Comparison of ENCODE assay signal across 8 cellular contexts in the genomic region with DNA sequence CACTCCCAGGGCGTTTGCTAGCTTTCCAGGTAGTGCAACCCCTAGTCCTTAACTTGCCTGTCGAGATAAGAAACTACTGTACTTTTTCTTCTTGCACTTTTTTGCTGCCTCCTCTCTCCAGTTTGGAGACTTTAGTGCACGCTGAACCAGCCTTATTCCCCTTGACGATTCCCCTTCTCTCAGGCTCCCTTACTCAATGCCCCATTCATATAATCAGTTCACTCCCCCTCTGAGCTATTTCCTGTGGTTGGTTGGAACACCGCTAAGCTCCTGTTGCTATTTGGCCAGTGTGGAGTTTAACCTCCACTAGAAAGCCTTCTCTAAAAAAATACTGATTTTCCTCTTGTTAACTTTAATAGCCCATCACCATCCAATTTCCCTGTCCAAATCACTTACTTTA. TPM values are rescaled to one million over a fixed set of nuclear protein-coding genes. Genes with fewer than 3 reads are reported as not detected.
DNase-seq lines count a peak whose midpoint lies in the region; ATAC-seq and TF ChIP-seq lines count a peak whose summit lies in the region.

No MANE protein-coding gene starts in this region.

- H3K4me3 Mint-ChIP-seq in T-helper 1 cell treated with Interleukin-12 subunit alpha and Interleukin-12 subunit beta and Interleukin-4 antibody, amounts not matched to agents 30 μg/mL and 1 μg/mL, for 36 hours: peak overlapping the region; percentile 89
- peak overlapping the region; percentile 98 for H3K4me3 Mint-ChIP-seq in endothelial cell (ENCODE audit: unreplicated experiment)
- peak overlapping the region; percentile 86 for H3K4me3 Mint-ChIP-seq in mesothelial cell of epicardium

- no peak for TF ChIP-seq CTCF in endothelial cell (IDR thresholded peaks at IDR 0.05; ENCODE audit: unreplicated experiment)
- no peak for TF ChIP-seq CTCF in mesothelial cell of epicardium (IDR thresholded peaks at IDR 0.05; ENCODE audit: unreplicated experiment)

- peak overlapping the region; percentile 50 for H3K4me3 ChIP-seq in urinary bladder (ENCODE audit: low read depth, low read length)

- peak overlapping the region; percentile 83 for H3K27ac Mint-ChIP-seq in T-helper 1 cell treated with Interleukin-12 subunit alpha and Interleukin-12 subunit beta and Interleukin-4 antibody, amounts not matched to agents 30 μg/mL and 1 μg/mL, for 36 hours
- H3K27ac Mint-ChIP-seq in endothelial cell (ENCODE audit: unreplicated experiment): peak overlapping the region; percentile 89
- peak overlapping the region; percentile 93 for H3K27ac Mint-ChIP-seq in mesothelial cell of epicardium

- no peak for ATAC-seq in GM21576 (IDR thresholded peaks at IDR 0.05; ENCODE audit: unreplicated experiment)

- under 1% methylated on average over 5 of the region's 5 CpGs for WGBS in urinary bladder

- no peaks in the 10 kb centered on the region for H3K36me3 ChIP-seq in urinary bladder (ENCODE audit: insufficient read depth)

- H3K36me3 Mint-ChIP-seq in T-helper 1 cell treated with Interleukin-12 subunit alpha and Interleukin-12 subunit beta and Interleukin-4 antibody, amounts not matched to agents 30 μg/mL and 1 μg/mL, for 36 hours (ENCODE audit: low read depth): peaks cover 11% of the 10 kb centered on the region
- H3K36me3 Mint-ChIP-seq in endothelial cell (ENCODE audit: low read depth, unreplicated experiment) (peaks cover 21% of the 10 kb centered on the region), mesothelial cell of epicardium (peaks cover 4% of the 10 kb centered on the region)

- H3K27me3 Mint-ChIP-seq in T-helper 1 cell treated with Interleukin-12 subunit alpha and Interleukin-12 subunit beta and Interleukin-4 antibody, amounts not matched to agents 30 μg/mL and 1 μg/mL, for 36 hours (ENCODE audit: low read depth): no peaks in the 10 kb centered on the region
- peaks cover 6% of the 10 kb centered on the region for H3K27me3 Mint-ChIP-seq in endothelial cell (ENCODE audit: unreplicated experiment)
- no peaks in the 10 kb centered on the region for H3K27me3 Mint-ChIP-seq in mesothelial cell of epicardium (ENCODE audit: low read depth)

- H3K9me3 Mint-ChIP-seq in T-helper 1 cell treated with Interleukin-12 subunit alpha and Interleukin-12 subunit beta and Interleukin-4 antibody, amounts not matched to agents 30 μg/mL and 1 μg/mL, for 36 hours: no peaks in the 10 kb centered on the region
- H3K9me3 Mint-ChIP-seq in endothelial cell (ENCODE audit: unreplicated experiment) (no peaks in the 10 kb centered on the region), mesothelial cell of epicardium (no peaks in the 10 kb centered on the region)

- DNase-seq in NCI-H1092 treated with DMSO at 0.1 percent for 48 hours (lab: John Stamatoyannopoulos, UW) (peak; percentile 27), NCI-H1092 (lab: John Stamatoyannopoulos, UW) (no peak), LHCN-M2 (ENCODE audit: low read depth) (peak; percentile 52), endothelial cell (ENCODE audit: low spot score) (peak; percentile 29), mesothelial cell of epicardium (ENCODE audit: low spot score in 2 of 2, unreplicated experiment in 2 of 2) (no peak)

- H3K4me1 ChIP-seq in urinary bladder (ENCODE audit: insufficient read depth): peaks cover 2% of the 10 kb centered on the region

- peak overlapping the region; percentile 91 for H3K27ac ChIP-seq in urinary bladder (ENCODE audit: low read depth)

- peaks cover 29% of the 10 kb centered on the region for H3K4me1 Mint-ChIP-seq in T-helper 1 cell treated with Interleukin-12 subunit alpha and Interleukin-12 subunit beta and Interleukin-4 antibody, amounts not matched to agents 30 μg/mL and 1 μg/mL, for 36 hours (ENCODE audit: low read depth)
- H3K4me1 Mint-ChIP-seq in endothelial cell (ENCODE audit: unreplicated experiment): peaks cover 28% of the 10 kb centered on the region
- H3K4me1 Mint-ChIP-seq in mesothelial cell of epicardium: peaks cover 26% of the 10 kb centered on the region

RNA-seq across cellular contexts. Expression of a gene that starts 0.7 kb away (rescaled TPM):
- total RNA-seq in LHCN-M2 (2014; rRNA removed) (27.3 and 33.7 TPM in 2 replicates), endothelial cell (ENCODE audit: unreplicated experiment) (26.9 TPM), mesothelial cell of epicardium (7.9 to 8.5 TPM (median 8.0 TPM) in 3 replicates), urinary bladder (39.0 TPM)
- 13.7 TPM for polyA plus RNA-seq in LHCN-M2 (2012)
- polyA plus RNA-seq in urinary bladder: 29.7 TPM

RNA-seq across cellular contexts. Expression of a gene that starts 49.7 kb away (rescaled TPM):
- total RNA-seq in LHCN-M2 (2014; rRNA removed) (0.58 and 0.80 TPM in 2 replicates), endothelial cell (ENCODE audit: unreplicated experiment) (12.9 TPM), mesothelial cell of epicardium (31.4 to 31.9 TPM (median 31.5 TPM) in 3 replicates), urinary bladder (31.8 TPM)
- 1.6 TPM for polyA plus RNA-seq in LHCN-M2 (2012)
- 11.1 TPM for polyA plus RNA-seq in urinary bladder

Comparison
In these comparisons a context has a peak if more than half of its experiments do, and no peak if none do; other contexts are left out.
1. DNase-seq: peak in NCI-H1092 treated with DMSO at 0.1 percent for 48 hours (single experiment), LHCN-M2 (single experiment) and endothelial cell (single experiment); none in NCI-H1092 (single experiment) and mesothelial cell of epicardium (0 of 2).
2. Peak in every context shown above with its lines, with median percentiles within 50 percentile points of each other: H3K27ac Mint-ChIP-seq and H3K4me3 Mint-ChIP-seq.